Comparison of ENCODE assay signal across 17 cellular contexts in the genomic region with DNA sequence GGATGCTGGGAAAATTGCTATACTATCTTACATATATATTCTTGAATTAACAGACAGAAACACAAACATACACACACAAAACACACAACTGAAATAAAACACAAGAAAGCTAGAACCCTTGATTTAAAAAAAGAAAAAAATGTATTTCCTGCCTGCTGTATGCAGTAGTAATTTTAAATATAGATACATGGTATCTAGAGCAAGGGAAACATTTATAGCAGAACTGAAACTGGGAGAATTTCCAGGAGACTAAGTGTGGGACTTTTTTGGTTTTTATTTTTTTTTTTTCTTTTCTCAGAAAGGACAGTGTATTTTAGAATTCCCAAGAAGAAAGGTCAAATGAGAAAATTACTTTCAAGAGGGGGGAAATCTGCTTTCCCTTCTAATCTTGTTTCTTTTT.
"Had no signal": no experiment of that assay in that cellular context is flagged by ENCODE, and none has a peak within 500 bp of the region (broad histone marks: within the 10 kb centered on the region; RNA-seq: fewer than 3 reads in every experiment).

No MANE protein-coding gene starts in this region.

- H3K9me3 ChIP-seq: adrenal gland had no signal

- H3K27me3 Mint-ChIP-seq: activated CD4-positive, alpha-beta T cell treated with anti-CD3 and anti-CD28 coated beads, Interleukin-2, amount 10 ng/mL, durations not matched to agents 7 days and 5 days; activated naive CD4-positive, alpha-beta T cell treated with anti-CD3 and anti-CD28 coated beads, Interleukin-2, amount 10 ng/mL, durations not matched to agents 7 days and 5 days; activated T-helper 17 cell treated with anti-CD3 and anti-CD28 coated beads, Interleukin-2, amount 50 U/mL, for 72 hours; brain; natural killer cell treated with Interleukin-12 subunit alpha and Interleukin-12 subunit beta and Interleukin-15 and Interleukin-18, amount 100 ng/mL, for 72 hours had no signal

- H3K36me3 ChIP-seq: adrenal gland, stomach, tibial artery, vagina had no signal

- H3K27ac Mint-ChIP-seq: activated CD4-positive, alpha-beta T cell treated with anti-CD3 and anti-CD28 coated beads, Interleukin-2, amount 10 ng/mL, durations not matched to agents 7 days and 5 days; activated naive CD4-positive, alpha-beta T cell treated with anti-CD3 and anti-CD28 coated beads, Interleukin-2, amount 10 ng/mL, durations not matched to agents 7 days and 5 days; activated T-helper 17 cell treated with anti-CD3 and anti-CD28 coated beads, Interleukin-2, amount 50 U/mL, for 72 hours; brain; natural killer cell treated with Interleukin-12 subunit alpha and Interleukin-12 subunit beta and Interleukin-15 and Interleukin-18, amount 100 ng/mL, for 72 hours had no signal

- H3K4me3 Mint-ChIP-seq: activated CD4-positive, alpha-beta T cell treated with anti-CD3 and anti-CD28 coated beads, Interleukin-2, amount 10 ng/mL, durations not matched to agents 7 days and 5 days; activated naive CD4-positive, alpha-beta T cell treated with anti-CD3 and anti-CD28 coated beads, Interleukin-2, amount 10 ng/mL, durations not matched to agents 7 days and 5 days; activated T-helper 17 cell treated with anti-CD3 and anti-CD28 coated beads, Interleukin-2, amount 50 U/mL, for 72 hours; brain; natural killer cell treated with Interleukin-12 subunit alpha and Interleukin-12 subunit beta and Interleukin-15 and Interleukin-18, amount 100 ng/mL, for 72 hours had no signal

- H3K27ac ChIP-seq: adrenal gland, skin epidermis, stomach, vagina had no signal

- DNase-seq: activated CD4-positive, alpha-beta T cell treated with anti-CD3 and anti-CD28 coated beads, Interleukin-2, amount 10 ng/mL, durations not matched to agents 7 days and 5 days; activated CD4-positive, CD25-positive, alpha-beta regulatory T cell; activated CD8-positive, alpha-beta memory T cell treated with anti-CD3 and anti-CD28 coated beads for 24 hours; activated naive CD4-positive, alpha-beta T cell treated with anti-CD3 and anti-CD28 coated beads, Interleukin-2, amount 10 ng/mL, durations not matched to agents 7 days and 5 days; adrenal gland; left colon; mammary epithelial cell; occipital lobe; stimulated activated CD4-positive, alpha-beta T cell treated with anti-CD3 and anti-CD28 coated beads, Interleukin-4, amount 100 ng/mL, for 4 hours; stomach; tibial artery had no signal

- H3K4me1 Mint-ChIP-seq: activated CD4-positive, alpha-beta T cell treated with anti-CD3 and anti-CD28 coated beads, Interleukin-2, amount 10 ng/mL, durations not matched to agents 7 days and 5 days; activated naive CD4-positive, alpha-beta T cell treated with anti-CD3 and anti-CD28 coated beads, Interleukin-2, amount 10 ng/mL, durations not matched to agents 7 days and 5 days; activated T-helper 17 cell treated with anti-CD3 and anti-CD28 coated beads, Interleukin-2, amount 50 U/mL, for 72 hours; brain had no signal

- H3K4me1 ChIP-seq: stomach, vagina had no signal

- H3K4me3 ChIP-seq: adrenal gland, skin epidermis, stomach, tibial artery, vagina had no signal

- H3K27me3 ChIP-seq: adrenal gland, stomach, tibial artery, vagina had no signal

- H3K36me3 Mint-ChIP-seq: activated naive CD4-positive, alpha-beta T cell treated with anti-CD3 and anti-CD28 coated beads, Interleukin-2, amount 10 ng/mL, durations not matched to agents 7 days and 5 days; brain had no signal

- ATAC-seq: activated T-helper 17 cell treated with anti-CD3 and anti-CD28 coated beads, Interleukin-2, amount 50 U/mL, for 72 hours; esophagus mucosa; left colon; natural killer cell treated with Interleukin-12 subunit alpha and Interleukin-12 subunit beta and Interleukin-15 and Interleukin-18, amount 100 ng/mL, for 72 hours had no signal
